In genomic region chr15:95501865-95502264, GRCh38 we compare ENCODE assay signal across 21 cellular contexts.
"Had no signal": no experiment of that assay in that cellular context is flagged by ENCODE, and none has a peak within 500 bp of the region (broad histone marks: within the 10 kb centered on the region; RNA-seq: fewer than 3 reads in every experiment).

No MANE protein-coding gene starts in this region.

- H3K27ac ChIP-seq: colonic mucosa, esophagus muscularis mucosa, heart left ventricle, hepatocyte, left lung, neural progenitor cell, parathyroid adenoma, testis, tibial artery had no signal

- H3K27me3 ChIP-seq: colonic mucosa, esophagus muscularis mucosa, heart left ventricle, hepatocyte, left lung, neural progenitor cell, testis, tibial artery had no signal

- H3K36me3 ChIP-seq: colonic mucosa, esophagus muscularis mucosa, heart left ventricle, left lung, neural progenitor cell, tibial artery had no signal

- H3K4me3 ChIP-seq: colonic mucosa, esophagus muscularis mucosa, heart left ventricle, hepatocyte, left lung, neural progenitor cell, testis, tibial artery had no signal

- H3K9me3 ChIP-seq: colonic mucosa, esophagus muscularis mucosa, heart left ventricle, left lung, testis, tibial artery had no signal

- DNase-seq: colonic mucosa; effector CD8-positive, alpha-beta T cell; endodermal cell; foreskin melanocyte; heart left ventricle; left cardiac atrium; left lung; mesenchymal stem cell; naive thymus-derived CD4-positive, alpha-beta T cell; stimulated activated CD4-positive, alpha-beta T cell treated with anti-CD3 and anti-CD28 coated beads, Interleukin-2, amount 100 ng/mL, for 24 hours; stimulated activated CD4-positive, alpha-beta T cell treated with anti-CD3 and anti-CD28 coated beads, Interleukin-4, amount 100 ng/mL, for 24 hours; stimulated activated naive CD8-positive, alpha-beta T cell treated with anti-CD3 and anti-CD28 coated beads, Interleukin-15, Interleukin-2, amounts not matched to agents 100 U/mL and 50 U/mL, for 24 hours; substantia nigra; testis; tibial artery had no signal

- H3K4me1 ChIP-seq: colonic mucosa, esophagus muscularis mucosa, left lung, parathyroid adenoma, testis, tibial artery had no signal

- ATAC-seq: heart left ventricle; left cardiac atrium; left lung; naive thymus-derived CD4-positive, alpha-beta T cell; sciatic nerve; stimulated activated effector memory CD8-positive, alpha-beta T cell treated with anti-CD3 and anti-CD28 coated beads, Interleukin-12 subunit alpha, Interleukin-12 subunit beta, amount 100 ng/mL, for 72 hours; stimulated activated naive CD8-positive, alpha-beta T cell treated with anti-CD3 and anti-CD28 coated beads, Interleukin-15, Interleukin-2, amounts not matched to agents 100 U/mL and 50 U/mL, for 24 hours had no signal

- H3K9ac ChIP-seq: neural progenitor cell, parathyroid adenoma had no signal
